8 cellular contexts compared by ENCODE assay signal in genomic region chr15:31488437-31489204, GRCh38.
DNase-seq lines count a peak whose midpoint lies in the region; ATAC-seq and TF ChIP-seq lines count a peak whose summit lies in the region.

No MANE protein-coding gene starts in this region.

- H3K9me3 Mint-ChIP-seq in activated naive CD8-positive, alpha-beta T cell treated with anti-CD3 and anti-CD28 coated beads for 36 hours: peaks cover 15% of the 10 kb centered on the region

- H3K27me3 Mint-ChIP-seq in activated naive CD8-positive, alpha-beta T cell treated with anti-CD3 and anti-CD28 coated beads for 36 hours: no peaks in the 10 kb centered on the region

- peak overlapping the region in 1 of 2 donors; percentile 17 for H3K27ac ChIP-seq in ovary

- H3K4me3 Mint-ChIP-seq in activated naive CD8-positive, alpha-beta T cell treated with anti-CD3 and anti-CD28 coated beads for 36 hours: no peak overlapping the region

- TF ChIP-seq EP300 in ovary (IDR thresholded peaks at IDR 0.05): no peak

- WGBS in ovary, 3 donors: 25 to 29% (median 26%) methylated on average over 7 of the region's 7 CpGs

- peaks cover 57% of the 10 kb centered on the region for H3K4me1 Mint-ChIP-seq in activated naive CD8-positive, alpha-beta T cell treated with anti-CD3 and anti-CD28 coated beads for 36 hours

- TF ChIP-seq CTCF in ovary (IDR thresholded peaks at IDR 0.05): peak; percentile 43 to 91 (median 89)

- H3K4me3 ChIP-seq in ovary: no peak overlapping the region

- TF ChIP-seq POLR2A in ovary (IDR thresholded peaks at IDR 0.05): no peak

- H3K36me3 Mint-ChIP-seq in activated naive CD8-positive, alpha-beta T cell treated with anti-CD3 and anti-CD28 coated beads for 36 hours: peaks cover 21% of the 10 kb centered on the region

- intact Hi-C loops in ovary (cut with DNase I): loop anchor here in 3 of 4 donors (5.0 to 10.0 kb wide), 5 partner anchors 124 to 824 kb away; partner anchors contain the start of gene KLF13 (in 1 of the 3)

- DNase-seq in C1 segment of cervical spinal cord (lab: John Stamatoyannopoulos, UW) (peak in 8 of 14 donors; percentile 15 to 73 (median 34)), HuH-7.5 (ENCODE audit: low spot score) (peak; percentile 81), OCI-M2 (lab: John Stamatoyannopoulos, UW; ENCODE audit: unreplicated experiment) (peak; percentile 6), globus pallidus (ENCODE audit: low spot score) (peak; percentile 79), ovary (peak in 3 of 5 donors; percentile 43 to 68 (median 56))
- no peak for DNase-seq in activated naive CD8-positive, alpha-beta T cell treated with anti-CD3 and anti-CD28 coated beads for 36 hours

- H3K27me3 ChIP-seq in ovary: no peaks in the 10 kb centered on the region

- ATAC-seq in GM18868 (IDR thresholded peaks at IDR 0.05; ENCODE audit: unreplicated experiment) (peak; percentile 52), HG03460 (IDR thresholded peaks at IDR 0.05; ENCODE audit: unreplicated experiment) (no peak)

- peak overlapping the region; percentile 60 for H3K27ac Mint-ChIP-seq in activated naive CD8-positive, alpha-beta T cell treated with anti-CD3 and anti-CD28 coated beads for 36 hours

- peaks cover 0 to 3% of the 10 kb centered on the region in 2 donors for H3K9me3 ChIP-seq in ovary

- no peaks in the 10 kb centered on the region for H3K36me3 ChIP-seq in ovary

- no peaks in the 10 kb centered on the region for H3K4me1 ChIP-seq in ovary (ENCODE audit: insufficient read depth)
